In the genomic region with DNA sequence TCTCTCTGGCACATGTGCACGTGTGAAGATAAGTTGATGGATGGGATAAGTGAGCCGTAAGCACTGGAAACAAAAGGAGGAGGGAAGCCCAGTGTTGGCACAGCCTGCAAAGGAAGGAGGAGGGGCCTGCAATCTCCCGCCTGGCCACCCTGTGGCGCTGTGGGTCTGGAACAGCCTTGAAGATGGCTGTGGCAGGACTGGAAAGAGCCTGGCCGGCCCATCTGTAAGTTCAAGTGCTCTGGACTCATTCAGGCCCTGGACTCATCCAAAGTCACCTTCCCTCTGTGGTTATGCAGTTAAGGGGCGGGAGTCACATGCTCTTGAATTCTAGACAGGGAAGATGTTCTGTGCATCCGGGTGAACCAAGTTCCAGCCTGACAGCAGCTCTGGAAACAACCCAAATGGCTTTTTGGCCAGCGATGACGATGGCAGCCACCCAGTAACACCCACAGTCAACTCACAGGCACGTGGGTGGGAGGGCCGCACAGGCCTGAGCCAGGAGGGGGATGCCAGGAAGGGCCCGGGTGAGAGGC, we compare ENCODE assay signal across 1 cellular context.
TF ChIP-seq lines count a peak whose summit lies in the region.

No MANE protein-coding gene starts in this region.

TF ChIP-seq in HCT116, 20 proteins besides CTCF, POLR2A, EP300 and RAD21 (continued from another document):
- TF ChIP-seq SRF (IDR thresholded peaks at IDR 0.05; ENCODE audit: low read depth) (no peak), CEBPB (IDR thresholded peaks at IDR 0.05; ENCODE audit: low read depth) (no peak), POLR2AphosphoS5 (IDR thresholded peaks at IDR 0.05; ENCODE audit: low read depth, low read length) (no peak), TCF7L2 (IDR thresholded peaks at IDR 0.05; ENCODE audit: borderline replicate concordance, extremely low read depth, insufficient read depth, insufficient read length) (no peak), ZFX (IDR thresholded peaks at IDR 0.05) (no peak), JUND (IDR thresholded peaks at IDR 0.05) (no peak), YY1 (IDR thresholded peaks at IDR 0.05; ENCODE audit: extremely low read depth, insufficient replicate concordance, low read depth, low read length) (no peak), EZH2 (IDR thresholded peaks at IDR 0.05) (no peak)
- TF ChIP-seq, protein P1, sequence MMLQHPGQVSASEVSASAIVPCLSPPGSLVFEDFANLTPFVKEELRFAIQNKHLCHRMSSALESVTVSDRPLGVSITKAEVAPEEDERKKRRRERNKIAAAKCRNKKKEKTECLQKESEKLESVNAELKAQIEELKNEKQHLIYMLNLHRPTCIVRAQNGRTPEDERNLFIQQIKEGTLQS (IDR thresholded peaks at IDR 0.05): no peak
- TF ChIP-seq, protein P2, sequence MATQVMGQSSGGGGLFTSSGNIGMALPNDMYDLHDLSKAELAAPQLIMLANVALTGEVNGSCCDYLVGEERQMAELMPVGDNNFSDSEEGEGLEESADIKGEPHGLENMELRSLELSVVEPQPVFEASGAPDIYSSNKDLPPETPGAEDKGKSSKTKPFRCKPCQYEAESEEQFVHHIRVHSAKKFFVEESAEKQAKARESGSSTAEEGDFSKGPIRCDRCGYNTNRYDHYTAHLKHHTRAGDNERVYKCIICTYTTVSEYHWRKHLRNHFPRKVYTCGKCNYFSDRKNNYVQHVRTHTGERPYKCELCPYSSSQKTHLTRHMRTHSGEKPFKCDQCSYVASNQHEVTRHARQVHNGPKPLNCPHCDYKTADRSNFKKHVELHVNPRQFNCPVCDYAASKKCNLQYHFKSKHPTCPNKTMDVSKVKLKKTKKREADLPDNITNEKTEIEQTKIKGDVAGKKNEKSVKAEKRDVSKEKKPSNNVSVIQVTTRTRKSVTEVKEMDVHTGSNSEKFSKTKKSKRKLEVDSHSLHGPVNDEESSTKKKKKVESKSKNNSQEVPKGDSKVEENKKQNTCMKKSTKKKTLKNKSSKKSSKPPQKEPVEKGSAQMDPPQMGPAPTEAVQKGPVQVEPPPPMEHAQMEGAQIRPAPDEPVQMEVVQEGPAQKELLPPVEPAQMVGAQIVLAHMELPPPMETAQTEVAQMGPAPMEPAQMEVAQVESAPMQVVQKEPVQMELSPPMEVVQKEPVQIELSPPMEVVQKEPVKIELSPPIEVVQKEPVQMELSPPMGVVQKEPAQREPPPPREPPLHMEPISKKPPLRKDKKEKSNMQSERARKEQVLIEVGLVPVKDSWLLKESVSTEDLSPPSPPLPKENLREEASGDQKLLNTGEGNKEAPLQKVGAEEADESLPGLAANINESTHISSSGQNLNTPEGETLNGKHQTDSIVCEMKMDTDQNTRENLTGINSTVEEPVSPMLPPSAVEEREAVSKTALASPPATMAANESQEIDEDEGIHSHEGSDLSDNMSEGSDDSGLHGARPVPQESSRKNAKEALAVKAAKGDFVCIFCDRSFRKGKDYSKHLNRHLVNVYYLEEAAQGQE (IDR thresholded peaks at IDR 0.05; ENCODE audit: low read depth): no peak
- TF ChIP-seq, protein P3, sequence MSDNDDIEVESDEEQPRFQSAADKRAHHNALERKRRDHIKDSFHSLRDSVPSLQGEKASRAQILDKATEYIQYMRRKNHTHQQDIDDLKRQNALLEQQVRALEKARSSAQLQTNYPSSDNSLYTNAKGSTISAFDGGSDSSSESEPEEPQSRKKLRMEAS (IDR thresholded peaks at IDR 0.05): no peak
